In the genomic region with DNA sequence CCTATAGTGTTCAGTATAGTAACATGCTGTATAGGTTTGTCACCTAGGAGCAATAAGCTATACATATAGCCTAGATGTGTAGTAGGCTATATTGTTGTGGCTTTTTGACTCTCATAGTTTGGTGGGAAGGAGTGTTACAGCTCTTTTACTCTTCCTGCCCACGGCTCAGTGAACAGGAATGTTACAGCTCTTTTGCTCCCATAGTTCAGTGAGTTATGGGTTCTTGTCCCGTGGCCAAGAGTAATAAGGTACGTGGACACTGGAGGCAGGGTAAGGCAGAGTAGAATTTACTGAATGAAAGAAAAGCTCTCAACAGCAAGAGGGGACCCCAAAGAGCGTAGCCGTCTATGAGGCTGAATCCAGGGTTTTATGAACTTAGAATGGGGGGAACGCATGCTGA, we compare ENCODE assay signal across 20 cellular contexts.
"Had no signal": no experiment of that assay in that cellular context is flagged by ENCODE, and none has a peak within 500 bp of the region (broad histone marks: within the 10 kb centered on the region; RNA-seq: fewer than 3 reads in every experiment).

No MANE protein-coding gene starts in this region.

- H3K36me3 Mint-ChIP-seq: naive thymus-derived CD8-positive, alpha-beta T cell; stimulated activated effector memory CD8-positive, alpha-beta T cell treated with anti-CD3 and anti-CD28 coated beads, Interleukin-12 subunit alpha, Interleukin-12 subunit beta, amount 100 ng/mL, for 72 hours had no signal

- H3K27me3 ChIP-seq: dorsolateral prefrontal cortex, gastrocnemius medialis, right atrium auricular region, sigmoid colon, tibial artery, upper lobe of left lung, vagina had no signal

- H3K27me3 Mint-ChIP-seq: stimulated activated naive CD8-positive, alpha-beta T cell treated with anti-CD3 and anti-CD28 coated beads, Interleukin-15, Interleukin-2, amounts not matched to agents 100 ng/mL and 50 ng/mL, for 24 hours had no signal

- H3K4me1 Mint-ChIP-seq: naive thymus-derived CD8-positive, alpha-beta T cell; neural crest cell; stimulated activated effector memory CD8-positive, alpha-beta T cell treated with anti-CD3 and anti-CD28 coated beads, Interleukin-12 subunit alpha, Interleukin-12 subunit beta, amount 100 ng/mL, for 72 hours had no signal

- DNase-seq: cortex of kidney; dorsolateral prefrontal cortex; effector CD8-positive, alpha-beta T cell; gastrocnemius medialis; kidney; mucosa of descending colon; naive thymus-derived CD8-positive, alpha-beta T cell; posterior cingulate gyrus; sigmoid colon; stimulated activated CD4-positive, alpha-beta T cell treated with anti-CD3 and anti-CD28 coated beads, Interleukin-4, amount 100 ng/mL, for 1 hour; stimulated activated CD8-positive, alpha-beta memory T cell treated with anti-CD3 and anti-CD28 coated beads, Interleukin-4, amount 100 ng/mL, for 48 hours; tibial artery had no signal

- H3K36me3 ChIP-seq: gastrocnemius medialis, right atrium auricular region, sigmoid colon, tibial artery, upper lobe of left lung, vagina had no signal

- H3K4me3 Mint-ChIP-seq: naive thymus-derived CD8-positive, alpha-beta T cell; neural crest cell; stimulated activated effector memory CD8-positive, alpha-beta T cell treated with anti-CD3 and anti-CD28 coated beads, Interleukin-12 subunit alpha, Interleukin-12 subunit beta, amount 100 ng/mL, for 72 hours; stimulated activated naive CD8-positive, alpha-beta T cell treated with anti-CD3 and anti-CD28 coated beads, Interleukin-15, Interleukin-2, amounts not matched to agents 100 ng/mL and 50 ng/mL, for 24 hours had no signal

- H3K27ac ChIP-seq: dorsolateral prefrontal cortex, gastrocnemius medialis, right atrium auricular region, sigmoid colon, tibial artery, upper lobe of left lung, vagina had no signal

- ATAC-seq: esophagus mucosa; gastrocnemius medialis; left lobe of liver; mucosa of descending colon; naive thymus-derived CD8-positive, alpha-beta T cell; stimulated activated effector memory CD8-positive, alpha-beta T cell treated with anti-CD3 and anti-CD28 coated beads, Interleukin-12 subunit alpha, Interleukin-12 subunit beta, amount 100 ng/mL, for 72 hours had no signal

- H3K4me1 ChIP-seq: gastrocnemius medialis, right atrium auricular region, sigmoid colon, upper lobe of left lung, vagina had no signal

- H3K4me3 ChIP-seq: dorsolateral prefrontal cortex, gastrocnemius medialis, mucosa of descending colon, right atrium auricular region, sigmoid colon, tibial artery, upper lobe of left lung, vagina had no signal

- FAIRE-seq: kidney had no signal

- H3K9me3 ChIP-seq: gastrocnemius medialis, mucosa of descending colon, sigmoid colon, upper lobe of left lung, vagina had no signal

- H3K27ac Mint-ChIP-seq: naive thymus-derived CD8-positive, alpha-beta T cell; stimulated activated effector memory CD8-positive, alpha-beta T cell treated with anti-CD3 and anti-CD28 coated beads, Interleukin-12 subunit alpha, Interleukin-12 subunit beta, amount 100 ng/mL, for 72 hours; stimulated activated naive CD8-positive, alpha-beta T cell treated with anti-CD3 and anti-CD28 coated beads, Interleukin-15, Interleukin-2, amounts not matched to agents 100 ng/mL and 50 ng/mL, for 24 hours had no signal
